17 cellular contexts compared by ENCODE assay signal in genomic region chr2:52135235-52135634, GRCh38.
DNase-seq lines count a peak whose midpoint lies in the region; ATAC-seq, FAIRE-seq and TF ChIP-seq lines count a peak whose summit lies in the region.
"Had no signal": no experiment of that assay in that cellular context is flagged by ENCODE, and none has a peak within 500 bp of the region (broad histone marks: within the 10 kb centered on the region; RNA-seq: fewer than 3 reads in every experiment).

No MANE protein-coding gene starts in this region.

- DNase-seq in HepG2 (ENCODE audit: low spot score), result no peak
- no peak for DNase-seq in right lobe of liver
- peak; percentile 10 for DNase-seq in NOMO-1 treated with dmso at 0.1 percent for 144 hours (lab: John Stamatoyannopoulos, UW; ENCODE audit: unreplicated experiment)
- peak; percentile 24 to 56 for DNase-seq in cardiac fibroblast (ENCODE audit: low read depth in 2 of 2)
- DNase-seq in iris pigment epithelial cell (ENCODE audit: low read depth), result peak; percentile 64
- no peak for DNase-seq in left ventricle myocardium superior
- no peak for DNase-seq in HuH-7.5 (ENCODE audit: low spot score)
- DNase-seq: CD4-positive, alpha-beta memory T cell; DMS79 treated with DMSO at 0.1 percent for 48 hours; GOT3; NCI-H1092; NCI-H226; SIG-M5 had no signal

- WGBS in HepG2 (ENCODE audit: low lambda C conversion rate), result 3% methylated on average over 2 of the region's 2 CpGs
- 36% methylated on average over 2 of the region's 2 CpGs for WGBS in right lobe of liver (ENCODE audit: insufficient coverage, low coverage, low lambda C conversion rate, missing lambda C conversion rate)

- TF ChIP-seq RAD21 in HepG2 (CRISPR knock-in tag; IDR thresholded peaks at IDR 0.05), result no peak

- TF ChIP-seq EP300 in HepG2 (IDR thresholded peaks at IDR 0.05; ENCODE audit: low read depth in 2 of 2, low read length in 2 of 2) (no peak), HepG2 (CRISPR knock-in tag; IDR thresholded peaks at IDR 0.05; ENCODE audit: borderline replicate concordance) (no peak)

- H3K27me3 ChIP-seq in HepG2 (ENCODE audit: control insufficient read depth in 1 of 2, insufficient read depth in 2 of 2, low read length in 2 of 2) (no peaks in the 10 kb centered on the region), right lobe of liver (no peaks in the 10 kb centered on the region)

- H2AFZ ChIP-seq in HepG2 (ENCODE audit: low read length), result no peak overlapping the region

- FAIRE-seq in HepG2 (lab: Jason Lieb, UNC), result no peak
- FAIRE-seq: A204.1, G401.6, GM12892 had no signal

- POLR2A ChIA-PET in HepG2 (lab: Yijun Ruan, JAX), result no interaction called here

- no peak overlapping the region for H3K9ac ChIP-seq in HepG2 (ENCODE audit: insufficient read depth, low read depth, low read length)

- peaks cover 57% of the 10 kb centered on the region for H3K9me3 ChIP-seq in HepG2 (ENCODE audit: low read length)
- no peaks in the 10 kb centered on the region for H3K9me3 ChIP-seq in right lobe of liver

- TF ChIP-seq CTCF in HepG2 (CRISPR knock-in tag; IDR thresholded peaks at IDR 0.05), result no peak
- no peak for TF ChIP-seq CTCF in right lobe of liver (IDR thresholded peaks at IDR 0.05)
- no peak for TF ChIP-seq CTCF in cardiac fibroblast (IDR thresholded peaks at IDR 0.05; ENCODE audit: low read depth, low read length)

- no peaks in the 10 kb centered on the region for H3K79me2 ChIP-seq in HepG2 (ENCODE audit: insufficient read depth, low read length)

- H3K4me1 ChIP-seq in HepG2 (ENCODE audit: insufficient read depth, low read length) (no peaks in the 10 kb centered on the region), right lobe of liver (no peaks in the 10 kb centered on the region)

- intact Hi-C loops in HepG2 (cut with micrococcal nuclease; ENCODE audit: unreplicated experiment) (no loop called here), right lobe of liver (cut with DNase I) (no loop called here), left ventricle myocardium superior (cut with micrococcal nuclease) (no loop called here)

- no peaks in the 10 kb centered on the region for H3K36me3 ChIP-seq in HepG2 (replicated peaks in 1 of 2; ENCODE audit: control insufficient read depth in 1 of 2, insufficient read depth in 2 of 2, low read length in 2 of 2)
- H3K36me3 ChIP-seq in right lobe of liver, result no peaks in the 10 kb centered on the region

- in situ Hi-C loops in HepG2 (cut with HindIII; ENCODE audit: extremely low pct_ligation_motif_present, low pct_unique_long_range_greater_than_20kb), result no loop called here

- ATAC-seq in HepG2 (no peak), right lobe of liver (no peak), left ventricle myocardium superior (no peak), HG03139 (IDR thresholded peaks at IDR 0.05; ENCODE audit: unreplicated experiment) (no peak)

- H4K20me1 ChIP-seq in HepG2 (ENCODE audit: insufficient read depth, low read length), result no peaks in the 10 kb centered on the region

- H3K4me3 ChIP-seq in HepG2 (replicated peaks in 1 of 3; ENCODE audit: insufficient read depth in 1 of 3, low read depth in 2 of 3, low read length in 3 of 3) (no peak overlapping the region), right lobe of liver (no peak overlapping the region), cardiac fibroblast (replicated peaks in 1 of 2; ENCODE audit: low read depth in 2 of 2, low read length in 2 of 2) (no peak overlapping the region)

- H3K27ac ChIP-seq in HepG2 (ENCODE audit: extremely low read length, insufficient read depth, low read length), result no peak overlapping the region
- no peak overlapping the region for H3K27ac ChIP-seq in right lobe of liver

- TF ChIP-seq POLR2A in HepG2 (IDR thresholded peaks at IDR 0.05; ENCODE audit: insufficient read depth in 1 of 2, low read depth in 2 of 2, low read length in 2 of 2), result no peak
- TF ChIP-seq POLR2A in right lobe of liver (IDR thresholded peaks at IDR 0.05), result no peak

- no peak overlapping the region for H3K4me2 ChIP-seq in HepG2 (ENCODE audit: low read depth, low read length)

- no TSS peak for BruUV-seq in HepG2 (replicated peaks; lab: Mats Ljungman, UMichigan)

- CTCF ChIA-PET in HepG2 (lab: Yijun Ruan, JAX; ENCODE audit: low intra/inter-chr PET ratio, low total read pairs), result no interaction called here

TF ChIP-seq in HepG2, 621 proteins besides CTCF, POLR2A, EP300 and RAD21:
- peak; percentile 63; the same call in 1 of the 2 replicates for TF ChIP-seq MAFF (IDR thresholded peaks at IDR 0.05; ENCODE audit: low read depth, low read length)
- TF ChIP-seq NFE2L2 (IDR thresholded peaks at IDR 0.05; ENCODE audit: low read length), result peak; percentile 88
- no peak for TF ChIP-seq ZNF234 (CRISPR knock-in tag; conservative IDR thresholded peaks at IDR 0.05)
- peak; percentile 75 to 85 for TF ChIP-seq MAFK (conservative IDR thresholded peaks at IDR 0.05 in 1 of 2, IDR thresholded peaks at IDR 0.05 in 1 of 2; ENCODE audit: low read length in 2 of 2)
- TF ChIP-seq ZBTB42 (CRISPR knock-in tag; IDR thresholded peaks at IDR 0.05), result no peak

Comparison
In these comparisons a context has a peak if more than half of its experiments do, and no peak if none do; other contexts are left out.
1. DNase-seq: peak in NOMO-1 treated with dmso at 0.1 percent for 144 hours (single experiment), cardiac fibroblast (2 of 2) and iris pigment epithelial cell (single experiment); none in HepG2 (single experiment), right lobe of liver (0 of 3), left ventricle myocardium superior (single experiment) and HuH-7.5 (single experiment).